In the genomic region with DNA sequence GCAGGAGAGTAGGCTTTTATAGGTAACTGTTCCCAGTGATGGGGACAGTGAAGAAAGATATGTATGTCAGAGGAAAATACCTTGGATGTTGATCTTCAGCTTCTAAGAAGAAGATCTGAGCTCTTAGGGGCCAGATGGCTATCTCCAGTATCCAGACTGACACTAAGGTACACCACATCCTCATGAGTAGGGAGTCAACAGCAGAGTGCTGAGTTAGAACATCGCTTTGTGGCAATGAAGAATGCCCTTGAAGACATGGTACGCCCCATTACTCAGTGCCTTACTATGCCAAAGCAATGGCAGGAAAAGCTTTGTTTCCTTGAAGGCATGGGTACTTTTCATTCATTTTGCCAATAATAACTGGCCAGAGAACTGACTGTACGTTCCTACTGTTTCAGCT, we compare ENCODE assay signal across 21 cellular contexts.
DNase-seq lines count a peak whose midpoint lies in the region; ATAC-seq and TF ChIP-seq lines count a peak whose summit lies in the region.
"Had no signal": no experiment of that assay in that cellular context is flagged by ENCODE, and none has a peak within 500 bp of the region (broad histone marks: within the 10 kb centered on the region; RNA-seq: fewer than 3 reads in every experiment).

No MANE protein-coding gene starts in this region.

- H3K9me3 Mint-ChIP-seq in MCF 10A (ENCODE audit: unreplicated experiment): no peaks in the 10 kb centered on the region
- no peaks in the 10 kb centered on the region for H3K9me3 Mint-ChIP-seq in stimulated activated effector memory CD8-positive, alpha-beta T cell treated with anti-CD3 and anti-CD28 coated beads, Interleukin-12 subunit alpha, Interleukin-12 subunit beta, amount 100 ng/mL, for 72 hours
- H3K9me3 Mint-ChIP-seq in stimulated activated memory B cell treated with anti-CD40 and anti-IgM and Interleukin-4, amounts not matched to agents 10 μg/mL and 1 μg/mL and 100 μg/mL, for 72 hours: peaks cover 12% of the 10 kb centered on the region
- peaks cover 5% of the 10 kb centered on the region for H3K9me3 Mint-ChIP-seq in nephron progenitor cell
- H3K9me3 Mint-ChIP-seq: GM23338 had no signal

- DNase-seq in MCF 10A (ENCODE audit: unreplicated experiment): peak; percentile 53
- DNase-seq in breast epithelium (ENCODE audit: low spot score in 2 of 2): no peak
- DNase-seq in mammary epithelial cell: peak; percentile 92
- peak; percentile 59 for DNase-seq in islet precursor cell
- no peak for DNase-seq in stimulated activated effector memory CD8-positive, alpha-beta T cell treated with anti-CD3 and anti-CD28 coated beads, Interleukin-12 subunit alpha, Interleukin-12 subunit beta, amount 100 ng/mL, for 72 hours (ENCODE audit: low spot score in 2 of 2)
- DNase-seq in 8988T: no peak
- DNase-seq in nephron progenitor cell: no peak
- DNase-seq: C1 segment of cervical spinal cord, DMS 273 treated with DMSO at 0.1 percent for 48 hours, KG1, MM.1S, NCI-H1105, NCI-H1694, NCI-H2107, NCI-H345 had no signal

- no peaks in the 10 kb centered on the region for H4K20me1 ChIP-seq in mammary epithelial cell (ENCODE audit: insufficient read depth, low read length)

- H3K27ac Mint-ChIP-seq in MCF 10A (ENCODE audit: low read depth, unreplicated experiment) (peak overlapping the region; percentile 75), nephron progenitor cell (no peak overlapping the region)
- H3K27ac Mint-ChIP-seq in stimulated activated effector memory CD8-positive, alpha-beta T cell treated with anti-CD3 and anti-CD28 coated beads, Interleukin-12 subunit alpha, Interleukin-12 subunit beta, amount 100 ng/mL, for 72 hours: no peak overlapping the region
- H3K27ac Mint-ChIP-seq in stimulated activated memory B cell treated with anti-CD40 and anti-IgM and Interleukin-4, amounts not matched to agents 10 μg/mL and 1 μg/mL and 100 μg/mL, for 72 hours: no peak overlapping the region
- H3K27ac Mint-ChIP-seq: GM23338 had no signal

- TF ChIP-seq CTCF in MCF 10A (IDR thresholded peaks at IDR 0.05; ENCODE audit: unreplicated experiment) (no peak), breast epithelium (IDR thresholded peaks at IDR 0.05) (no peak), mammary epithelial cell (conservative IDR thresholded peaks at IDR 0.05 in 1 of 2, IDR thresholded peaks at IDR 0.05 in 1 of 2; ENCODE audit: extremely low read depth in 1 of 2, insufficient read depth in 1 of 2, low read depth in 1 of 2, low read length in 2 of 2) (no peak), nephron progenitor cell (IDR thresholded peaks at IDR 0.05) (no peak)

- no TSS peak for BruUV-seq in MCF 10A (replicated peaks; lab: Mats Ljungman, UMichigan)
- BruUV-seq in mammary epithelial cell (replicated peaks; lab: Mats Ljungman, UMichigan): no TSS peak

- H3K9ac ChIP-seq in mammary epithelial cell (ENCODE audit: insufficient read depth, low read length): peak overlapping the region; percentile 33

- no peaks in the 10 kb centered on the region for H3K4me1 ChIP-seq in breast epithelium
- peaks cover 46% of the 10 kb centered on the region for H3K4me1 ChIP-seq in mammary epithelial cell (ENCODE audit: insufficient read depth, low read length)
- H3K4me1 ChIP-seq: SJSA1 had no signal

- peak overlapping the region; percentile 46 for H2AFZ ChIP-seq in mammary epithelial cell (ENCODE audit: low read depth, low read length)
- H2AFZ ChIP-seq: GM23338 had no signal

- H3K27me3 ChIP-seq in breast epithelium: no peaks in the 10 kb centered on the region
- H3K27me3 ChIP-seq in mammary epithelial cell (ENCODE audit: insufficient read depth, low read length): no peaks in the 10 kb centered on the region
- H3K27me3 ChIP-seq: SJSA1 had no signal

- CTCF ChIA-PET in MCF 10A (lab: Yijun Ruan, JAX): interaction anchor here (0.7 to 1.2 kb wide), 5 partner anchors 10 to 86 kb away, joined by 3 to 4 read pairs (median 4); no protein-coding TSS in a partner anchor
- CTCF ChIA-PET in mammary epithelial cell (lab: Charles Lee; ENCODE audit: low non-redundant PET): no interaction called here

- WGBS in mammary epithelial cell (ENCODE audit: low coverage, missing lambda C conversion rate): 8% methylated on average over 3 of the region's 3 CpGs

- ATAC-seq in stimulated activated effector memory CD8-positive, alpha-beta T cell treated with anti-CD3 and anti-CD28 coated beads, Interleukin-12 subunit alpha, Interleukin-12 subunit beta, amount 100 ng/mL, for 72 hours: peak; percentile 46
- no peak for ATAC-seq in stimulated activated memory B cell treated with anti-CD40 and anti-IgM and Interleukin-4, amounts not matched to agents 10 μg/mL and 1 μg/mL and 100 μg/mL, for 72 hours
- ATAC-seq: GM23338, HCT116, HepG2 had no signal

- dilution Hi-C loops in mammary epithelial cell (cut with HindIII; ENCODE audit: low sequenced_read_pairs): loop anchor here (5.0 to 10.0 kb wide), 2 partner anchors 52 to 240 kb away; no protein-coding TSS in a partner anchor

- H3K4me1 Mint-ChIP-seq in MCF 10A (ENCODE audit: insufficient read depth, unreplicated experiment) (peaks cover 20% of the 10 kb centered on the region), nephron progenitor cell (no peaks in the 10 kb centered on the region)
- H3K4me1 Mint-ChIP-seq in stimulated activated effector memory CD8-positive, alpha-beta T cell treated with anti-CD3 and anti-CD28 coated beads, Interleukin-12 subunit alpha, Interleukin-12 subunit beta, amount 100 ng/mL, for 72 hours: no peaks in the 10 kb centered on the region
- no peaks in the 10 kb centered on the region for H3K4me1 Mint-ChIP-seq in stimulated activated memory B cell treated with anti-CD40 and anti-IgM and Interleukin-4, amounts not matched to agents 10 μg/mL and 1 μg/mL and 100 μg/mL, for 72 hours

- POLR2A ChIA-PET in MCF 10A (lab: Yijun Ruan, JAX): interaction anchor here (1.0 to 1.4 kb wide), 2 partner anchors 8 to 262 kb away, joined by 3 read pairs; no protein-coding TSS in a partner anchor

- H3K27ac ChIP-seq in breast epithelium (no peak overlapping the region), mammary epithelial cell (ENCODE audit: insufficient read depth, low read depth, low read length) (peak overlapping the region; percentile 76)
- H3K27ac ChIP-seq: 22Rv1, SJSA1 had no signal

- H3K9me3 ChIP-seq in breast epithelium: peaks cover 4 to 5% of the 10 kb centered on the region in 2 donors
- H3K9me3 ChIP-seq in mammary epithelial cell (replicated peaks; ENCODE audit: insufficient read depth, low read length): no peaks in the 10 kb centered on the region
- H3K9me3 ChIP-seq: SJSA1 had no signal

- peak overlapping the region; percentile 61 for H3K4me2 ChIP-seq in mammary epithelial cell (ENCODE audit: insufficient read depth, low read depth, low read length)
- H3K4me2 ChIP-seq: GM23338 had no signal

- intact Hi-C loops in MCF 10A (cut with micrococcal nuclease): no loop called here
- intact Hi-C loops in breast epithelium (cut with DNase I; ENCODE audit: low total_unique reads): no loop called here
- intact Hi-C loops in mammary epithelial cell (cut with micrococcal nuclease): loop anchor here (5.0 to 10.0 kb wide), 4 partner anchors 88 to 520 kb away; a partner anchor contains a TSS

- H3K27me3 Mint-ChIP-seq in MCF 10A (ENCODE audit: insufficient read depth, unreplicated experiment) (no peaks in the 10 kb centered on the region), nephron progenitor cell (ENCODE audit: low read depth, poor library complexity) (no peaks in the 10 kb centered on the region)
- peaks cover 9% of the 10 kb centered on the region for H3K27me3 Mint-ChIP-seq in stimulated activated memory B cell treated with anti-CD40 and anti-IgM and Interleukin-4, amounts not matched to agents 10 μg/mL and 1 μg/mL and 100 μg/mL, for 72 hours

- H3K4me3 ChIP-seq in breast epithelium: no peak overlapping the region
- H3K4me3 ChIP-seq in mammary epithelial cell (replicated peaks in 1 of 3; ENCODE audit: insufficient read depth in 1 of 3, low read depth in 2 of 3, low read length in 3 of 3): no peak overlapping the region
- H3K4me3 ChIP-seq: GM23338, SJSA1 had no signal

- no peaks in the 10 kb centered on the region for H3K79me2 ChIP-seq in mammary epithelial cell (ENCODE audit: insufficient read depth, low read length)

- H3K36me3 ChIP-seq in breast epithelium: no peaks in the 10 kb centered on the region
- no peaks in the 10 kb centered on the region for H3K36me3 ChIP-seq in mammary epithelial cell (ENCODE audit: insufficient read depth, low read length)
- H3K36me3 ChIP-seq: SJSA1 had no signal

- no peak for TF ChIP-seq POLR2A in breast epithelium (IDR thresholded peaks at IDR 0.05)

- H3K4me3 Mint-ChIP-seq in MCF 10A (ENCODE audit: unreplicated experiment): peak overlapping the region; percentile 6
- H3K4me3 Mint-ChIP-seq in stimulated activated effector memory CD8-positive, alpha-beta T cell treated with anti-CD3 and anti-CD28 coated beads, Interleukin-12 subunit alpha, Interleukin-12 subunit beta, amount 100 ng/mL, for 72 hours: no peak overlapping the region
- H3K4me3 Mint-ChIP-seq in stimulated activated memory B cell treated with anti-CD40 and anti-IgM and Interleukin-4, amounts not matched to agents 10 μg/mL and 1 μg/mL and 100 μg/mL, for 72 hours: no peak overlapping the region
- no peak overlapping the region for H3K4me3 Mint-ChIP-seq in nephron progenitor cell
- H3K4me3 Mint-ChIP-seq: GM23338 had no signal

- in situ Hi-C loops in mammary epithelial cell (cut with MboI; ENCODE audit: low sequenced_read_pairs in 2 of 2): no loop called here

- H3K36me3 Mint-ChIP-seq in MCF 10A (ENCODE audit: insufficient read depth, unreplicated experiment): no peaks in the 10 kb centered on the region
- H3K36me3 Mint-ChIP-seq in stimulated activated effector memory CD8-positive, alpha-beta T cell treated with anti-CD3 and anti-CD28 coated beads, Interleukin-12 subunit alpha, Interleukin-12 subunit beta, amount 100 ng/mL, for 72 hours: no peaks in the 10 kb centered on the region
- no peaks in the 10 kb centered on the region for H3K36me3 Mint-ChIP-seq in stimulated activated memory B cell treated with anti-CD40 and anti-IgM and Interleukin-4, amounts not matched to agents 10 μg/mL and 1 μg/mL and 100 μg/mL, for 72 hours
- H3K36me3 Mint-ChIP-seq in nephron progenitor cell (ENCODE audit: low read depth): no peaks in the 10 kb centered on the region

Comparison
In these comparisons a context has a peak if more than half of its experiments do, and no peak if none do; other contexts are left out.
1. DNase-seq: peak in MCF 10A (single experiment), mammary epithelial cell (single experiment) and islet precursor cell (single experiment); none in breast epithelium (0 of 2), stimulated activated effector memory CD8-positive, alpha-beta T cell treated with anti-CD3 and anti-CD28 coated beads, Interleukin-12 subunit alpha, Interleukin-12 subunit beta, amount 100 ng/mL, for 72 hours (0 of 2), 8988T (single experiment) and nephron progenitor cell (single experiment).